1 cellular context compared by ENCODE assay signal in the genomic region with DNA sequence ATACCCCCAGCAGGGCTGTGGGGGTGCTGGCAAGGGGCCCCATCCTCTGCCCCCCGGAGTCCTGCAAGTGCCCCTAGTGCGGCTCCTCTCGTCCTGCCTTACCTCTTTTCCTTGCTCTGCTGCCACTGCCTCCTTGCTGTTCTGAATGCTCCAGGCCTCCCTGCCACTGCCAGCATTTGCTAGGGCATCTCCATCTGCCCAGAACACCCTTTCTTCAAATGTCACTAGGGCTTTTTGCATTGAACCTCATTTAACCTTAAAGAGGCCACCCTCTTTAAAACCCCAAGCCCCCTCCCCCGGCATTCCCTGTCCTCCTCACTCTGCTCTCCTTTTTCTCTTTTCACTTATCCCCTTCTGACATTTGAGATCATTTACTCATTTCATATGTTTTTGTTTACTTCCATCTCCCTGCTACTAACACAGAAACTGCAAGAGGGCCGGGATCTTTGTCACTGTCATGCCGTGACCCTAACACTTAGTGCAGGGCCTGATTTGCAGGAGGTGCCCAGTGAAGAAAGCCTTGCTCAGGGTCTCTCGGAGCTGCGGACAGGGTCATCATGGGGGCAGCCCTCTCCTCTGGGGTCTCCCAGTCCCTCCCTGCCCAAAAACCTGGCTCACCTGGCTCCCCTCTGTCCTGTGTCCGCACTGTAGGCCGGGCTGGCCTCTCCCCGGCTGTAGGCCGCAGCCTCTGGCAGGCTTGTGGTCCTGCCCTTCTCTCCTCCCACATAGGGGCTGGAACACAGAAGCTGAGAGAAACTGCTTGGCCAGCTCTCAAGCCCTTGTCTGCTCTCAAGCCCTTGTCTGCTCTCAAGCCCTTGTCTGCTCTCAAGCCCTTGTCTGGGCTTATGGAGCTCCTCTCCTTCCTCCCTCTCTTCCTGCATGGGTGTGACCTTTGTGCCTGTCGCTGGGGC.
TF ChIP-seq lines count a peak whose summit lies in the region.

A gene (minus strand): TSS at position 690 of the 911 bp plus-strand sequence. CDS start 2,084 bp downstream, outside the sequence.

TF ChIP-seq in HepG2, 621 proteins besides CTCF, POLR2A, EP300 and RAD21 (continued from another document):
- no peak for TF ChIP-seq ZFP36 (IDR thresholded peaks at IDR 0.05; ENCODE audit: borderline replicate concordance, low read depth, low read length, partially characterized antibody)
- TF ChIP-seq ZNF782 (CRISPR knock-in tag; IDR thresholded peaks at IDR 0.05; ENCODE audit: borderline replicate concordance) = no peak
- peak; percentile 30 for TF ChIP-seq XRCC5 (optimal IDR thresholded peaks at IDR 0.05; ENCODE audit: low read length)
